8 cellular contexts compared by ENCODE assay signal in the genomic region with DNA sequence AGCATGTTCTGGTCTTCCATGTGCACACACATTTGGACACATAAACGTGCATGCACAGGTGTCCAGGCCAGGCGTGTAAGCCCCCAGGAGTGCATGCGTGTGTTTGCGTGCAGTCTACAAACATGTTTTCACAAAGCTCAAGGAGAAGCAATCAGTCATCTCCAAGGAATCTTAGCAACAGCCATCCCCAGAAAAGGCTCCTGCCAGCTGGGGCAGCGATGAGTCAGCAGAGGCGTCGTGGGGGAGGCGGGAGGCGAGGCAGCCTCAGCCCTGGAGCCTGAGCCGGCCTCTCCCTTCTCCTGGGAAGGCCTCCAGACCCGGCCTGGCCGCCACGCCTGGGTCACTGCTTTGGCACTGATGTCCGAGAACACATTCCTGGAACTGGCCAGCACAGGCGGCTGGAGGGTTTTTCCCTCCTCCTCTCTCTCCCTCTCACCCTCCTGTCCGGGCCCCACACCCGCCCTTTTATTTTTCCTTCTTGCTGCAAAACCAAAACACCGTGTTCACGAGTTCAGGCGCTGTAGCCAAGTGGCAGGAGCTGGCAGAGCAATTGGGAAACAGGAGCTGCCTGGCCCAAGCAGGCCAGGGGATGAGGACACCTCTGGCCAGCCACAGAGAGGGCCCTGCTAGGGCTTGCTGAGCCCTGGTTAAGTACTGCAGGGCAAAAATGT.
DNase-seq lines count a peak whose midpoint lies in the region; ATAC-seq and TF ChIP-seq lines count a peak whose summit lies in the region.

No MANE protein-coding gene starts in this region.

- H3K79me2 ChIP-seq in Loucy (ENCODE audit: insufficient read depth, low read length) = no peaks in the 10 kb centered on the region

- peak overlapping the region; percentile 59 for H3K9ac ChIP-seq in Loucy (ENCODE audit: low read depth, low read length, poor library complexity, severe bottlenecking)
- H3K9ac ChIP-seq in neuronal stem cell (ENCODE audit: low read depth, low read length, poor library complexity) = no peak overlapping the region

- H3K27me3 ChIP-seq in Loucy (ENCODE audit: insufficient read depth, low read length, poor library complexity, severe bottlenecking) = no peaks in the 10 kb centered on the region
- no peaks in the 10 kb centered on the region for H3K27me3 ChIP-seq in neuronal stem cell (ENCODE audit: control insufficient read depth in 3 of 3, insufficient read depth in 3 of 3, low read depth in 1 of 3, low read length in 3 of 3)

- no peak overlapping the region for H3K23ac ChIP-seq in neuronal stem cell (ENCODE audit: low read depth, low read length, poor library complexity)

- H3K4me1 ChIP-seq in Loucy (ENCODE audit: insufficient read depth, low read length, poor library complexity, severe bottlenecking) = peaks cover 57% of the 10 kb centered on the region
- H3K4me1 ChIP-seq in neuronal stem cell (ENCODE audit: control insufficient read depth in 2 of 2, insufficient read depth in 1 of 2, low read depth in 1 of 2, low read length in 2 of 2) = peaks cover 49 to 67% of the 10 kb centered on the region in 2 donors

- H3K4ac ChIP-seq in neuronal stem cell (ENCODE audit: low read length) = no peak overlapping the region

- ATAC-seq in GM18870 (IDR thresholded peaks at IDR 0.05; ENCODE audit: unreplicated experiment) = no peak

- H3K36me3 ChIP-seq in Loucy (ENCODE audit: insufficient read depth, low read length) (no peaks in the 10 kb centered on the region), neuronal stem cell (replicated peaks in 1 of 2; ENCODE audit: control insufficient read depth in 2 of 2, insufficient read depth in 2 of 2, low read length in 2 of 2) (no peaks in the 10 kb centered on the region)

- no peak overlapping the region for H3K27ac ChIP-seq in neuronal stem cell (replicated peaks; ENCODE audit: low read length)

- TF ChIP-seq CTCF in Loucy (conservative IDR thresholded peaks at IDR 0.05; ENCODE audit: low read length) = peak; percentile 47
- 0 out of 2 replicates have a peak, but pooled peaks have one; percentile 4 for TF ChIP-seq CTCF in WI38 (IDR thresholded peaks at IDR 0.05; ENCODE audit: low read depth, low read length)
- TF ChIP-seq CTCF in foreskin fibroblast (IDR thresholded peaks at IDR 0.05; ENCODE audit: low read depth, low read length) = no peak

- H4K20me1 ChIP-seq in Loucy (ENCODE audit: insufficient read depth, low read length, poor library complexity, severe bottlenecking) = no peaks in the 10 kb centered on the region

- H2BK5ac ChIP-seq in neuronal stem cell (ENCODE audit: low read length) = peak overlapping the region; percentile 10

- no peak overlapping the region for H2BK120ac ChIP-seq in neuronal stem cell (ENCODE audit: low read depth, low read length)

- H3K4me3 ChIP-seq in Loucy (ENCODE audit: low read length, poor library complexity, severe bottlenecking) (peak overlapping the region; percentile 45), WI38 (ENCODE audit: low read depth, low read length) (peak overlapping the region; percentile 40), foreskin fibroblast (ENCODE audit: low read depth in 1 of 2, low read length in 2 of 2) (peak overlapping the region in 1 of 2 donors; percentile 13), neuronal stem cell (ENCODE audit: low read length in 2 of 2) (peak overlapping the region in 1 of 2 donors; percentile 0)

- no peak overlapping the region for H2AFZ ChIP-seq in Loucy (ENCODE audit: low read length)
- H2AFZ ChIP-seq in neuronal stem cell (ENCODE audit: low read length) = peak overlapping the region; percentile 77

- H3K9me2 ChIP-seq in Loucy (replicated peaks; ENCODE audit: low read depth, low read length) = no peaks in the 10 kb centered on the region

- no CpG with 5 or more reads among the region's 20 CpGs for WGBS in neuronal stem cell (ENCODE audit: extremely low coverage in 2 of 2, insufficient read length in 2 of 2, insufficient replicate concordance in 1 of 2), 2 donors

- H3K4me2 ChIP-seq in Loucy (ENCODE audit: low read depth, low read length, poor library complexity, severe bottlenecking) (peak overlapping the region; percentile 68), neuronal stem cell (ENCODE audit: insufficient read depth, low read length, poor library complexity, severe bottlenecking) (no peak overlapping the region)

- peak overlapping the region; percentile 10 for H2BK15ac ChIP-seq in neuronal stem cell (ENCODE audit: low read length)

- H2AK5ac ChIP-seq in neuronal stem cell (ENCODE audit: low read depth, low read length) = peak overlapping the region; percentile 8

- DNase-seq in EH (ENCODE audit: low read depth) (peak; percentile 99), foreskin fibroblast (peak; percentile 99 to 100), neuronal stem cell (ENCODE audit: low spot score) (no peak), activated gamma-delta T cell (lab: John Stamatoyannopoulos, UW) (no peak)
- DNase-seq in activated CD4-positive, CD25-positive, alpha-beta regulatory T cell (lab: John Stamatoyannopoulos, UW) = no peak

- H3K14ac ChIP-seq in neuronal stem cell (ENCODE audit: low read length) = no peak overlapping the region

- H3K9me3 ChIP-seq in Loucy (ENCODE audit: insufficient read depth, low read depth, low read length) (no peaks in the 10 kb centered on the region), neuronal stem cell (replicated peaks in 1 of 2; ENCODE audit: control insufficient read depth in 2 of 2, insufficient read depth in 1 of 2, low read depth in 1 of 2, low read length in 2 of 2) (no peaks in the 10 kb centered on the region)

- no peak overlapping the region for H2BK12ac ChIP-seq in neuronal stem cell (ENCODE audit: low read length)

- no peaks in the 10 kb centered on the region for H3F3A ChIP-seq in Loucy (ENCODE audit: low read depth)

- H4K91ac ChIP-seq in neuronal stem cell (ENCODE audit: low read depth, low read length, poor library complexity) = peak overlapping the region; percentile 44

- peak overlapping the region; percentile 82 for H3K18ac ChIP-seq in neuronal stem cell (ENCODE audit: low read length)

- H4K8ac ChIP-seq in neuronal stem cell (ENCODE audit: low read depth, low read length) = no peak overlapping the region

- H3K79me1 ChIP-seq in neuronal stem cell (ENCODE audit: low read depth, low read length) = no peaks in the 10 kb centered on the region

Comparison
In these comparisons a context has a peak if more than half of its experiments do, and no peak if none do; other contexts are left out.
1. DNase-seq: peak in EH (single experiment) and foreskin fibroblast (2 of 2); none in neuronal stem cell (single experiment), activated CD4-positive, CD25-positive, alpha-beta regulatory T cell (0 of 4) and activated gamma-delta T cell (single experiment).